Comparison of ENCODE assay signal across 14 cellular contexts in genomic region chr5:65017636-65018035, GRCh38.
DNase-seq lines count a peak whose midpoint lies in the region; ATAC-seq and TF ChIP-seq lines count a peak whose summit lies in the region.
"Had no signal": no experiment of that assay in that cellular context is flagged by ENCODE, and none has a peak within 500 bp of the region (broad histone marks: within the 10 kb centered on the region; RNA-seq: fewer than 3 reads in every experiment).

No MANE protein-coding gene starts in this region.

- no peak for TF ChIP-seq CTCF in IMR-90 (conservative IDR thresholded peaks at IDR 0.05; ENCODE audit: low read depth, low read length)
- TF ChIP-seq CTCF in fibroblast of pulmonary artery (IDR thresholded peaks at IDR 0.05; ENCODE audit: low read length, missing control alignments): no peak
- no peak for TF ChIP-seq CTCF in osteoblast (IDR thresholded peaks at IDR 0.05; ENCODE audit: extremely low read depth, low read depth, low read length)

- H3K79me1 ChIP-seq in IMR-90 (ENCODE audit: low read depth in 1 of 2, low read length in 2 of 2): no peaks in the 10 kb centered on the region; a peak in 1 of 4 replicates

- no peak overlapping the region for H4K8ac ChIP-seq in IMR-90 (ENCODE audit: low read depth in 2 of 2, low read length in 2 of 2)

- no peaks in the 10 kb centered on the region for H4K20me1 ChIP-seq in IMR-90 (ENCODE audit: insufficient read depth, low read length)
- H4K20me1 ChIP-seq in osteoblast (ENCODE audit: insufficient read depth, low read length): no peaks in the 10 kb centered on the region
- H4K20me1 ChIP-seq: BLaER1 treated with 17β-estradiol and CSF1 and Interleukin-3, amounts not matched to agents 10 nM and 100 nM had no signal

- DNase-seq in EH (ENCODE audit: low read depth): peak; percentile 60
- peak; percentile 58 for DNase-seq in IMR-90
- DNase-seq in fibroblast of pulmonary artery (ENCODE audit: low read depth): peak; percentile 43
- DNase-seq in osteoblast (ENCODE audit: insufficient read length, low spot score, missing footprints): no peak
- DNase-seq in hypothalamus (lab: John Stamatoyannopoulos, UW): no peak
- DNase-seq: DND-41, KG1, NCI-H2081 treated with DMSO at 0.1 percent for 48 hours, NCI-H510A treated with DMSO at 0.1 percent for 48 hours had no signal

- H2BK15ac ChIP-seq in IMR-90 (ENCODE audit: low read depth, low read length): no peak overlapping the region; the same call in 2 of the 3 replicates

- intact Hi-C loops in IMR-90 (cut with micrococcal nuclease): no loop called here

- BruUV-seq in IMR-90 (replicated peaks; lab: Mats Ljungman, UMichigan): no TSS peak

- H4K91ac ChIP-seq in IMR-90 (ENCODE audit: insufficient read depth, low read depth, low read length): no peak overlapping the region

- POLR2A ChIA-PET in IMR-90 (lab: Charles Lee; ENCODE audit: unreplicated experiment): no interaction called here

- TF ChIP-seq POLR2A in IMR-90 (IDR thresholded peaks at IDR 0.05; ENCODE audit: low read depth, low read length): no peak

- H3K4me3 ChIP-seq in IMR-90 (ENCODE audit: insufficient read depth, low read depth, low read length) (no peak overlapping the region), fibroblast of pulmonary artery (replicated peaks; ENCODE audit: low read depth, low read length) (no peak overlapping the region), osteoblast (ENCODE audit: insufficient read depth, low read length) (no peak overlapping the region)
- H3K4me3 ChIP-seq: BLaER1 treated with 17β-estradiol and CSF1 and Interleukin-3, amounts not matched to agents 10 nM and 100 nM had no signal

- no peak overlapping the region for H2AK5ac ChIP-seq in IMR-90 (ENCODE audit: low read depth, low read length)

- no peak for TF ChIP-seq RAD21 in IMR-90 (IDR thresholded peaks at IDR 0.05; ENCODE audit: low read length)

- H3K79me2 ChIP-seq in osteoblast (ENCODE audit: insufficient read depth, low read length): no peaks in the 10 kb centered on the region

- no peak overlapping the region for H3K23ac ChIP-seq in IMR-90 (ENCODE audit: low read depth, low read length)

- H3K4me2 ChIP-seq in IMR-90 (ENCODE audit: low read depth, low read length) (no peak overlapping the region; the same call in 1 of the 2 replicates), osteoblast (ENCODE audit: insufficient read depth, low read length) (no peak overlapping the region)
- H3K4me2 ChIP-seq: BLaER1 treated with 17β-estradiol and CSF1 and Interleukin-3, amounts not matched to agents 10 nM and 100 nM had no signal

- H3K56ac ChIP-seq in IMR-90 (ENCODE audit: extremely low read depth, insufficient read depth, low read length): no peak overlapping the region

- dilution Hi-C loops in IMR-90 (cut with HindIII; ENCODE audit: low sequenced_read_pairs, unreplicated experiment): no loop called here

- in situ Hi-C loops in IMR-90 (cut with MboI; ENCODE audit: low sequenced_read_pairs): no loop called here

- H3K27me3 ChIP-seq in IMR-90 (ENCODE audit: control insufficient read depth, insufficient read depth, low read length) (no peaks in the 10 kb centered on the region), osteoblast (ENCODE audit: insufficient read depth, low read length) (no peaks in the 10 kb centered on the region)
- H3K27me3 ChIP-seq: BLaER1 treated with 17β-estradiol and CSF1 and Interleukin-3, amounts not matched to agents 10 nM and 100 nM had no signal

- H2BK5ac ChIP-seq in IMR-90 (ENCODE audit: low read depth, low read length, poor library complexity, severe bottlenecking): peak overlapping the region; percentile 64

- H3K9me3 ChIP-seq in IMR-90 (ENCODE audit: control insufficient read depth, insufficient read depth, low read length): no peaks in the 10 kb centered on the region
- H3K9me3 ChIP-seq in osteoblast (ENCODE audit: low read depth, low read length): no peaks in the 10 kb centered on the region
- H3K9me3 ChIP-seq: BLaER1 treated with 17β-estradiol and CSF1 and Interleukin-3, amounts not matched to agents 10 nM and 100 nM had no signal

- H3K18ac ChIP-seq in IMR-90 (ENCODE audit: low read depth, low read length): peak overlapping the region; percentile 71; the same call in 1 of the 2 replicates

- no peak overlapping the region; the same call in 1 of the 2 replicates for H3K9ac ChIP-seq in IMR-90 (ENCODE audit: low read depth, low read length)
- H3K9ac ChIP-seq: BLaER1 treated with 17β-estradiol and CSF1 and Interleukin-3, amounts not matched to agents 10 nM and 100 nM had no signal

- no peak overlapping the region for H2AFZ ChIP-seq in IMR-90 (replicated peaks; ENCODE audit: low read length, poor library complexity)
- H2AFZ ChIP-seq in osteoblast (ENCODE audit: low read length): no peak overlapping the region

- H4K5ac ChIP-seq in IMR-90 (ENCODE audit: low read depth, low read length): no peak overlapping the region

- peaks cover 4% of the 10 kb centered on the region; the same call in 1 of the 2 replicates for H3K4me1 ChIP-seq in IMR-90 (ENCODE audit: control insufficient read depth, insufficient read depth, low read length)
- H3K4me1 ChIP-seq in osteoblast (ENCODE audit: insufficient read depth, low read length): peaks cover 33% of the 10 kb centered on the region

- peaks cover 3% of the 10 kb centered on the region for H3K9me1 ChIP-seq in IMR-90 (ENCODE audit: insufficient read depth, low read length)

- CTCF ChIA-PET in IMR-90 (lab: Yijun Ruan, JAX): no interaction called here

- no peak overlapping the region for H2AK9ac ChIP-seq in IMR-90 (replicated peaks; ENCODE audit: low read depth, low read length, poor library complexity)

- H3K14ac ChIP-seq in IMR-90 (replicated peaks; ENCODE audit: low read depth, low read length): 0 out of 2 replicates have a peak overlapping the region, but pooled peaks have one; percentile 35

- no peak overlapping the region for H3K4ac ChIP-seq in IMR-90 (ENCODE audit: low read depth, low read length)

- peak; percentile 88 for ATAC-seq in IMR-90 (ENCODE audit: low read depth)
- ATAC-seq in HG03520 (IDR thresholded peaks at IDR 0.05; ENCODE audit: unreplicated experiment): no peak
- ATAC-seq in GM19395 (IDR thresholded peaks at IDR 0.05; ENCODE audit: unreplicated experiment): no peak
- ATAC-seq in GM19463 (IDR thresholded peaks at IDR 0.05; ENCODE audit: unreplicated experiment): no peak
- ATAC-seq: HCT116 had no signal

- H3K27ac ChIP-seq in IMR-90 (ENCODE audit: insufficient read depth, low read length): no peak overlapping the region
- H3K27ac ChIP-seq in osteoblast (ENCODE audit: low read depth, low read length): peak overlapping the region; percentile 14
- H3K27ac ChIP-seq: BLaER1 treated with 17β-estradiol and CSF1 and Interleukin-3, amounts not matched to agents 10 nM and 100 nM had no signal

- H2BK20ac ChIP-seq in IMR-90 (ENCODE audit: low read depth, low read length): no peak overlapping the region

- no peaks in the 10 kb centered on the region for H3K36me3 ChIP-seq in IMR-90 (ENCODE audit: control insufficient read depth, insufficient read depth, low read length)
- no peaks in the 10 kb centered on the region for H3K36me3 ChIP-seq in osteoblast (ENCODE audit: insufficient read depth, low read length)

- H2BK120ac ChIP-seq in IMR-90 (ENCODE audit: low read depth, low read length): no peak overlapping the region

TF ChIP-seq in IMR-90, 13 proteins besides CTCF, POLR2A, EP300 and RAD21:
- TF ChIP-seq CHD1 (IDR thresholded peaks at IDR 0.05; ENCODE audit: low read depth, low read length) (no peak), USF2 (IDR thresholded peaks at IDR 0.05; ENCODE audit: low read depth, low read length) (no peak), RCOR1 (IDR thresholded peaks at IDR 0.05; ENCODE audit: insufficient replicate concordance, low read length) (no peak), MAFK (IDR thresholded peaks at IDR 0.05; ENCODE audit: low read depth, low read length) (no peak), BHLHE40 (IDR thresholded peaks at IDR 0.05; ENCODE audit: low read depth, low read length) (no peak), MAZ (IDR thresholded peaks at IDR 0.05; ENCODE audit: borderline replicate concordance, low read depth, low read length) (no peak), CEBPB (IDR thresholded peaks at IDR 0.05; ENCODE audit: low read depth, low read length) (no peak), FOS (IDR thresholded peaks at IDR 0.05; ENCODE audit: low read depth, low read length) (no peak)

Comparison
In these comparisons a context has a peak if more than half of its experiments do, and no peak if none do; other contexts are left out.
1. DNase-seq: peak in EH (single experiment), IMR-90 (single experiment) and fibroblast of pulmonary artery (single experiment); none in osteoblast (single experiment) and hypothalamus (0 of 51).